9 cellular contexts compared by ENCODE assay signal in genomic region chr1:107474877-107475612, GRCh38.
A peak's percentile ranks its signal among the peaks of the same experiment; 100 is the strongest.
DNase-seq lines count a peak whose midpoint lies in the region; ATAC-seq, FAIRE-seq and TF ChIP-seq lines count a peak whose summit lies in the region.
"Had no signal": no experiment of that assay in that cellular context is flagged by ENCODE, and none has a peak within 500 bp of the region (broad histone marks: within the 10 kb centered on the region; RNA-seq: fewer than 3 reads in every experiment).

No MANE protein-coding gene starts in this region.

- H3K4me2 ChIP-seq in keratinocyte (ENCODE audit: control insufficient read depth, extremely low read depth, insufficient read depth, low read depth, low read length): no peak overlapping the region

- H3K27ac ChIP-seq in keratinocyte (ENCODE audit: control insufficient read depth, insufficient read depth, low read length): no peak overlapping the region

- peak; percentile 67 for FAIRE-seq in keratinocyte (lab: Jason Lieb, UNC)

- H3K4me3 ChIP-seq in keratinocyte (ENCODE audit: control insufficient read depth in 2 of 3, extremely low read depth in 1 of 3, insufficient read depth in 2 of 3, low read depth in 1 of 3, low read length in 3 of 3): no peak overlapping the region

- no peak overlapping the region for H2AFZ ChIP-seq in keratinocyte (ENCODE audit: control insufficient read depth, low read length)

- H3K27me3 ChIP-seq in keratinocyte (ENCODE audit: control insufficient read depth, extremely low read depth, insufficient read depth, low read length): no peaks in the 10 kb centered on the region

- peaks cover 8% of the 10 kb centered on the region for H3K4me1 Mint-ChIP-seq in nephron progenitor cell

- no peak overlapping the region for H3K27ac Mint-ChIP-seq in nephron progenitor cell

- ATAC-seq in GM18873 (IDR thresholded peaks at IDR 0.05; ENCODE audit: low FRiP score, unreplicated experiment) (peak; percentile 65), GM21825 (IDR thresholded peaks at IDR 0.05; ENCODE audit: unreplicated experiment) (peak; percentile 60), HG03457 (IDR thresholded peaks at IDR 0.05; ENCODE audit: unreplicated experiment) (peak; percentile 74)

- H3K9me3 Mint-ChIP-seq in nephron progenitor cell: no peaks in the 10 kb centered on the region

- TF ChIP-seq CTCF in keratinocyte (optimal IDR thresholded peaks at IDR 0.05 in 1 of 3, IDR thresholded peaks at IDR 0.05 in 1 of 3, conservative IDR thresholded peaks at IDR 0.05 in 1 of 3; ENCODE audit: extremely low read depth in 1 of 3, insufficient read depth in 2 of 3, low read length in 3 of 3): no peak
- TF ChIP-seq CTCF in nephron progenitor cell (IDR thresholded peaks at IDR 0.05): no peak

- H3K4me1 ChIP-seq in keratinocyte (ENCODE audit: control insufficient read depth, extremely low read depth, insufficient read depth, low read length): no peaks in the 10 kb centered on the region

- no peaks in the 10 kb centered on the region for H3K36me3 Mint-ChIP-seq in nephron progenitor cell (ENCODE audit: low read depth)

- H3K9ac ChIP-seq in keratinocyte (ENCODE audit: control insufficient read depth, extremely low read depth, insufficient read depth, low read length): no peak overlapping the region

- DNase-seq in keratinocyte (ENCODE audit: low read depth, low spot score) (no peak), iPS-NIHi11 (ENCODE audit: low spot score) (no peak), activated gamma-delta T cell (lab: John Stamatoyannopoulos, UW) (no peak), nephron progenitor cell (no peak)
- DNase-seq: effector CD8-positive, alpha-beta T cell; NCI-H345 had no signal

- H3K4me3 Mint-ChIP-seq in nephron progenitor cell: no peak overlapping the region

- H3K9me1 ChIP-seq in keratinocyte (ENCODE audit: control insufficient read depth, extremely low read depth, insufficient read depth, low read length): no peaks in the 10 kb centered on the region

- no peaks in the 10 kb centered on the region for H3K79me2 ChIP-seq in keratinocyte (ENCODE audit: control insufficient read depth, insufficient read depth, low read length)

- H3K36me3 ChIP-seq in keratinocyte (ENCODE audit: control insufficient read depth in 2 of 2, extremely low read depth in 1 of 2, insufficient read depth in 2 of 2, low read length in 2 of 2): no peaks in the 10 kb centered on the region

- no peaks in the 10 kb centered on the region for H3K27me3 Mint-ChIP-seq in nephron progenitor cell (ENCODE audit: low read depth, poor library complexity)

- no peaks in the 10 kb centered on the region for H4K20me1 ChIP-seq in keratinocyte (ENCODE audit: control insufficient read depth, extremely low read depth, insufficient read depth, low read length)

- dilution Hi-C loops in keratinocyte (cut with MboI; ENCODE audit: extremely low pct_ligation_motif_present, low sequenced_read_pairs): no loop called here

- no peaks in the 10 kb centered on the region for H3K9me3 ChIP-seq in keratinocyte (ENCODE audit: control insufficient read depth, low read depth, low read length)
